In the genomic region with DNA sequence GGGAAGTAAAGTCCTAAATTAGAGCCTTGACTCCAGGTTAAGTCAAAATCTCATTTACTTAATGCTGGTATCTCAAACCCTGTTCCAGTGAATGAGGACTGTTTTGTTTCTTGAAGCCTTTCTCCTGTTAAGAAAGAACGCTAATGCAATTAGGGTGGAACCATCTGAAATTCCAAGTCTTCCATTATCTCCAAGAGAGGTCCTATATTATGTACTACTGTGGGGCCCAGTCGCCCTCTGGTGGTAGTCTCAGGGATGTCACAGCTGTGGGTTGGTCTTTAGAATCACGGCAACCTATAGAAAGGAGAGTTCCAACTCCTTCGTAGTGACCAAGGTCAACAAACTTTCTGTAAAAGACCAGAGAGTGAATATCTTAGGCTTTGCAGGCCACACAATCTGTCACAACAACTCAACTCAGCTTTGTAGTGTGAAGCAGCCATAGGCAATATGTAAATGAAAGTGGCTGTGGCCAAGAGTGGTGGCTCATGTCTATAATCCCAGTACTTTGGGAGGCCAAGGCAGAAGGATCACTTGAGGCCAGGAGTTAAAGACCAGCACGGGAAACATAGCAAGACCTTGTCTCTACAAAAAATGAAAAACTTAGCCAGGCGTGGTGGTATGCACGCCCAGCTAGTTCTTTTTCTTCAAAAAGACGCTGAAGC, we compare ENCODE assay signal across 1 cellular context.
TF ChIP-seq lines count a peak whose summit lies in the region.

No MANE protein-coding gene starts in this region.

TF ChIP-seq in HepG2, 621 proteins besides CTCF, POLR2A, EP300 and RAD21 (continued from another document):
- TF ChIP-seq, protein P1, sequence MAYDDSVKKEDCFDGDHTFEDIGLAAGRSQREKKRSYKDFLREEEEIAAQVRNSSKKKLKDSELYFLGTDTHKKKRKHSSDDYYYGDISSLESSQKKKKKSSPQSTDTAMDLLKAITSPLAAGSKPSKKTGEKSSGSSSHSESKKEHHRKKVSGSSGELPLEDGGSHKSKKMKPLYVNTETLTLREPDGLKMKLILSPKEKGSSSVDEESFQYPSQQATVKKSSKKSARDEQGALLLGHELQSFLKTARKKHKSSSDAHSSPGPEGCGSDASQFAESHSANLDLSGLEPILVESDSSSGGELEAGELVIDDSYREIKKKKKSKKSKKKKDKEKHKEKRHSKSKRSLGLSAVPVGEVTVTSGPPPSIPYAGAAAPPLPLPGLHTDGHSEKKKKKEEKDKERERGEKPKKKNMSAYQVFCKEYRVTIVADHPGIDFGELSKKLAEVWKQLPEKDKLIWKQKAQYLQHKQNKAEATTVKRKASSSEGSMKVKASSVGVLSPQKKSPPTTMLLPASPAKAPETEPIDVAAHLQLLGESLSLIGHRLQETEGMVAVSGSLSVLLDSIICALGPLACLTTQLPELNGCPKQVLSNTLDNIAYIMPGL (CRISPR knock-in tag; IDR thresholded peaks at IDR 0.05; ENCODE audit: borderline replicate concordance in 1 of 2, low read depth in 1 of 2), result peak in 1 of 2 experiments; percentile 35; a peak in 1 of 4 replicates
- TF ChIP-seq CEBPG (CRISPR knock-in tag; IDR thresholded peaks at IDR 0.05), result 0 out of 2 replicates have a peak, but pooled peaks have one; percentile 4
- TF ChIP-seq GZF1 (CRISPR knock-in tag; IDR thresholded peaks at IDR 0.05), result no peak
- TF ChIP-seq ELF3 (CRISPR knock-in tag; IDR thresholded peaks at IDR 0.05), result 0 out of 2 replicates have a peak, but pooled peaks have one; percentile 15
- no peak for TF ChIP-seq KDM2A (CRISPR knock-in tag; IDR thresholded peaks at IDR 0.05; ENCODE audit: borderline replicate concordance, low read depth)
- no peak for TF ChIP-seq CCDC6 (CRISPR knock-in tag; IDR thresholded peaks at IDR 0.05)
- peak; percentile 30; the same call in 1 of the 2 replicates for TF ChIP-seq ZNF770 (CRISPR knock-in tag; IDR thresholded peaks at IDR 0.05)
- TF ChIP-seq, protein P2, sequence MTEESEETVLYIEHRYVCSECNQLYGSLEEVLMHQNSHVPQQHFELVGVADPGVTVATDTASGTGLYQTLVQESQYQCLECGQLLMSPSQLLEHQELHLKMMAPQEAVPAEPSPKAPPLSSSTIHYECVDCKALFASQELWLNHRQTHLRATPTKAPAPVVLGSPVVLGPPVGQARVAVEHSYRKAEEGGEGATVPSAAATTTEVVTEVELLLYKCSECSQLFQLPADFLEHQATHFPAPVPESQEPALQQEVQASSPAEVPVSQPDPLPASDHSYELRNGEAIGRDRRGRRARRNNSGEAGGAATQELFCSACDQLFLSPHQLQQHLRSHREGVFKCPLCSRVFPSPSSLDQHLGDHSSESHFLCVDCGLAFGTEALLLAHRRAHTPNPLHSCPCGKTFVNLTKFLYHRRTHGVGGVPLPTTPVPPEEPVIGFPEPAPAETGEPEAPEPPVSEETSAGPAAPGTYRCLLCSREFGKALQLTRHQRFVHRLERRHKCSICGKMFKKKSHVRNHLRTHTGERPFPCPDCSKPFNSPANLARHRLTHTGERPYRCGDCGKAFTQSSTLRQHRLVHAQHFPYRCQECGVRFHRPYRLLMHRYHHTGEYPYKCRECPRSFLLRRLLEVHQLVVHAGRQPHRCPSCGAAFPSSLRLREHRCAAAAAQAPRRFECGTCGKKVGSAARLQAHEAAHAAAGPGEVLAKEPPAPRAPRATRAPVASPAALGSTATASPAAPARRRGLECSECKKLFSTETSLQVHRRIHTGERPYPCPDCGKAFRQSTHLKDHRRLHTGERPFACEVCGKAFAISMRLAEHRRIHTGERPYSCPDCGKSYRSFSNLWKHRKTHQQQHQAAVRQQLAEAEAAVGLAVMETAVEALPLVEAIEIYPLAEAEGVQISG (CRISPR knock-in tag; IDR thresholded peaks at IDR 0.05), result 0 out of 2 replicates have a peak, but pooled peaks have one; percentile 21
- TF ChIP-seq SMC3 (IDR thresholded peaks at IDR 0.05; ENCODE audit: low read length), result peak; percentile 87
- TF ChIP-seq, protein P3, sequence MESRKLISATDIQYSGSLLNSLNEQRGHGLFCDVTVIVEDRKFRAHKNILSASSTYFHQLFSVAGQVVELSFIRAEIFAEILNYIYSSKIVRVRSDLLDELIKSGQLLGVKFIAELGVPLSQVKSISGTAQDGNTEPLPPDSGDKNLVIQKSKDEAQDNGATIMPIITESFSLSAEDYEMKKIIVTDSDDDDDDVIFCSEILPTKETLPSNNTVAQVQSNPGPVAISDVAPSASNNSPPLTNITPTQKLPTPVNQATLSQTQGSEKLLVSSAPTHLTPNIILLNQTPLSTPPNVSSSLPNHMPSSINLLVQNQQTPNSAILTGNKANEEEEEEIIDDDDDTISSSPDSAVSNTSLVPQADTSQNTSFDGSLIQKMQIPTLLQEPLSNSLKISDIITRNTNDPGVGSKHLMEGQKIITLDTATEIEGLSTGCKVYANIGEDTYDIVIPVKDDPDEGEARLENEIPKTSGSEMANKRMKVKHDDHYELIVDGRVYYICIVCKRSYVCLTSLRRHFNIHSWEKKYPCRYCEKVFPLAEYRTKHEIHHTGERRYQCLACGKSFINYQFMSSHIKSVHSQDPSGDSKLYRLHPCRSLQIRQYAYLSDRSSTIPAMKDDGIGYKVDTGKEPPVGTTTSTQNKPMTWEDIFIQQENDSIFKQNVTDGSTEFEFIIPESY (CRISPR knock-in tag; IDR thresholded peaks at IDR 0.05), result 0 out of 2 replicates have a peak, but pooled peaks have one; percentile 4
- peak; percentile 19; the same call in 1 of the 2 replicates for TF ChIP-seq ZGPAT (CRISPR knock-in tag; IDR thresholded peaks at IDR 0.05)
- 0 out of 2 replicates have a peak, but pooled peaks have one; percentile 11 for TF ChIP-seq BCL6 (CRISPR knock-in tag; IDR thresholded peaks at IDR 0.05)
- TF ChIP-seq PRMT3 (CRISPR knock-in tag; IDR thresholded peaks at IDR 0.05; ENCODE audit: borderline replicate concordance, low read depth), result no peak
- TF ChIP-seq FOXK1 (CRISPR knock-in tag; IDR thresholded peaks at IDR 0.05; ENCODE audit: borderline replicate concordance, low read depth), result 0 out of 2 replicates have a peak, but pooled peaks have one; percentile 17
- no peak for TF ChIP-seq TEAD3 (CRISPR knock-in tag; optimal IDR thresholded peaks at IDR 0.05; ENCODE audit: borderline replicate concordance)
- TF ChIP-seq NCOA1 (CRISPR knock-in tag; IDR thresholded peaks at IDR 0.05), result no peak
- no peak for TF ChIP-seq MTA3 (CRISPR knock-in tag; IDR thresholded peaks at IDR 0.05)
- TF ChIP-seq STAG1 (CRISPR knock-in tag; IDR thresholded peaks at IDR 0.05), result peak; percentile 87
- peak; percentile 39; the same call in 1 of the 2 replicates for TF ChIP-seq ZNF652 (CRISPR knock-in tag; IDR thresholded peaks at IDR 0.05; ENCODE audit: borderline replicate concordance, low read depth)
- peak; percentile 41; the same call in 1 of the 2 replicates for TF ChIP-seq ZNF607 (CRISPR knock-in tag; IDR thresholded peaks at IDR 0.05; ENCODE audit: borderline replicate concordance)
- peak; percentile 16; the same call in 1 of the 2 replicates for TF ChIP-seq HNF4A (CRISPR knock-in tag; IDR thresholded peaks at IDR 0.05)
